In genomic region chr3:41198950-41199865, GRCh38 we compare ENCODE assay signal across 8 cellular contexts. TPM values are rescaled to one million over a fixed set of nuclear protein-coding genes. Genes with fewer than 3 reads are reported as not detected.
DNase-seq lines count a peak whose midpoint lies in the region; ATAC-seq and TF ChIP-seq lines count a peak whose summit lies in the region.

TSS of gene CTNNB1 (plus strand) at chr3:41199505. CDS start at chr3:41224069, 24,564 bp downstream.

- H3K4me1 ChIP-seq in parathyroid adenoma (peaks cover 12% of the 10 kb centered on the region), tibial nerve (peaks cover 0 to 28% (median 16%) of the 10 kb centered on the region in 4 donors)

- H4K20me1 ChIP-seq in SU-DHL-6 (ENCODE audit: low read depth, low read length) = peaks cover 35% of the 10 kb centered on the region

- peak within 1 kb of the TSS; percentile 98 for H3K9ac ChIP-seq in SU-DHL-6 (ENCODE audit: low read length)
- peak within 1 kb of the TSS; percentile 97 for H3K9ac ChIP-seq in parathyroid adenoma

- intact Hi-C loops in Right ventricle myocardium superior (cut with DNase I) = loop anchor here (10.0 kb wide), 1 partner anchor 224 kb away; no protein-coding TSS in a partner anchor

- no peaks in the 10 kb centered on the region for H3K27me3 ChIP-seq in SU-DHL-6 (ENCODE audit: low read length)
- H3K27me3 ChIP-seq in parathyroid adenoma (ENCODE audit: control insufficient read depth, insufficient read depth, low read length) = no peaks in the 10 kb centered on the region
- H3K27me3 ChIP-seq in tibial nerve = no peaks in the 10 kb centered on the region

- peak; percentile 96 for ATAC-seq in Right ventricle myocardium superior (ENCODE audit: poor library complexity)

- POLR2A ChIA-PET in HEK293T (lab: Yijun Ruan, JAX) = interaction anchor here (0.7 to 4.1 kb wide), 27 partner anchors 9 to 746 kb away, joined by 3 to 28 read pairs (median 4); no protein-coding TSS in a partner anchor

- H3K79me2 ChIP-seq in SU-DHL-6 (ENCODE audit: insufficient read depth, low read length) (peaks cover 46% of the 10 kb centered on the region), parathyroid adenoma (peaks cover 30% of the 10 kb centered on the region)

- no peaks in the 10 kb centered on the region for H3K9me3 ChIP-seq in SU-DHL-6 (ENCODE audit: insufficient read depth, low read length)
- no peaks in the 10 kb centered on the region for H3K9me3 ChIP-seq in parathyroid adenoma (ENCODE audit: control insufficient read depth, low read length)
- H3K9me3 ChIP-seq in tibial nerve = no peaks in the 10 kb centered on the region

- H3F3A ChIP-seq in SU-DHL-6 (ENCODE audit: insufficient read depth) = peaks cover 6% of the 10 kb centered on the region; the same call in 1 of the 2 replicates

- peak; percentile 69 for DNase-seq in HEK293T (ENCODE audit: extremely low spot score)
- DNase-seq in MV-4-11 (lab: John Stamatoyannopoulos, UW) = peak; percentile 82
- DNase-seq in activated naive CD8-positive, alpha-beta T cell treated with anti-CD3 and anti-CD28 coated beads, Interleukin-2, amount 50 U/mL, for 16 hours (ENCODE audit: low read depth, low spot score) = peak; percentile 76
- peak; percentile 96 for DNase-seq in Right ventricle myocardium superior
- peak; percentile 90 to 95 for DNase-seq in tibial nerve (ENCODE audit: low spot score in 2 of 2)

- H3K27ac ChIP-seq in SU-DHL-6 (ENCODE audit: low read depth, low read length) (peak within 1 kb of the TSS; percentile 91), parathyroid adenoma (peak within 1 kb of the TSS; percentile 93), tibial nerve (peak within 1 kb of the TSS; percentile 95 to 99 (median 98))

- no peaks in the 10 kb centered on the region for H3K36me3 ChIP-seq in SU-DHL-6 (ENCODE audit: low read length)
- H3K36me3 ChIP-seq in parathyroid adenoma (ENCODE audit: control insufficient read depth, insufficient read depth, low read length) = no peaks in the 10 kb centered on the region
- no peaks in the 10 kb centered on the region for H3K36me3 ChIP-seq in tibial nerve

- peak; percentile 95 to 97 for TF ChIP-seq POLR2A in tibial nerve (IDR thresholded peaks at IDR 0.05)

- H3K4me2 ChIP-seq in SU-DHL-6 (ENCODE audit: low read depth, low read length, poor library complexity, severe bottlenecking) = peak within 1 kb of the TSS; percentile 79
- H3K4me2 ChIP-seq in parathyroid adenoma (ENCODE audit: low read length) = peak within 1 kb of the TSS; percentile 84

- H2AFZ ChIP-seq in SU-DHL-6 (ENCODE audit: low read depth, low read length, severe bottlenecking) = peak within 1 kb of the TSS; percentile 97
- peak within 1 kb of the TSS; percentile 98 for H2AFZ ChIP-seq in parathyroid adenoma

- H3K9me2 ChIP-seq in SU-DHL-6 (replicated peaks; ENCODE audit: insufficient read depth, low read length) = no peaks in the 10 kb centered on the region

- CTCF ChIA-PET in HEK293T (lab: Yijun Ruan, JAX) = no interaction called here

- TF ChIP-seq EP300 in tibial nerve (IDR thresholded peaks at IDR 0.05) = peak; percentile 49 to 100

- peak within 1 kb of the TSS; percentile 92 for H3K4me3 ChIP-seq in GM08714 (ENCODE audit: low read length)
- peak within 1 kb of the TSS; percentile 92 for H3K4me3 ChIP-seq in SU-DHL-6 (ENCODE audit: insufficient read depth, low read length, poor library complexity, severe bottlenecking)
- peak within 1 kb of the TSS; percentile 89 for H3K4me3 ChIP-seq in parathyroid adenoma (ENCODE audit: low read depth, low read length)
- H3K4me3 ChIP-seq in tibial nerve = peak within 1 kb of the TSS; percentile 68 to 98 (median 92)

- WGBS in tibial nerve, 2 donors = 0% methylated on average over 3 to 69 of the region's 112 CpGs

- TF ChIP-seq CTCF in SU-DHL-6 (IDR thresholded peaks at IDR 0.05; ENCODE audit: insufficient read depth, low read length, poor library complexity, severe bottlenecking) (no peak), parathyroid adenoma (IDR thresholded peaks at IDR 0.05) (no peak), tibial nerve (IDR thresholded peaks at IDR 0.05) (peak in 4 of 5 experiments; percentile 21 to 73 (median 52))

TF ChIP-seq in HEK293T, 16 proteins besides CTCF, POLR2A, EP300 and RAD21:
- TF ChIP-seq ARNT (IDR thresholded peaks at IDR 0.05) = peak; percentile 60; the same call in 1 of the 2 replicates
- no peak for TF ChIP-seq PKNOX1 (IDR thresholded peaks at IDR 0.05)
- TF ChIP-seq SP1 (IDR thresholded peaks at IDR 0.05) = 0 out of 2 replicates have a peak, but pooled peaks have one; percentile 42
- peak; percentile 90 for TF ChIP-seq NFRKB (IDR thresholded peaks at IDR 0.05)
- TF ChIP-seq CTBP1 (IDR thresholded peaks at IDR 0.05; ENCODE audit: borderline replicate concordance) = peak; percentile 70; the same call in 1 of the 2 replicates
- TF ChIP-seq SUZ12 (IDR thresholded peaks at IDR 0.05) = no peak
- TF ChIP-seq TARDBP (IDR thresholded peaks at IDR 0.05) = no peak
- TF ChIP-seq FOXK2 (IDR thresholded peaks at IDR 0.05) = no peak
- no peak for TF ChIP-seq L3MBTL2 (conservative IDR thresholded peaks at IDR 0.05)
- TF ChIP-seq ZNF384 (IDR thresholded peaks at IDR 0.05) = no peak
- TF ChIP-seq ELF4 (IDR thresholded peaks at IDR 0.05) = peak; percentile 88
- TF ChIP-seq FOXM1 (IDR thresholded peaks at IDR 0.05; ENCODE audit: borderline replicate concordance) = peak; percentile 88
- TF ChIP-seq HDGF (IDR thresholded peaks at IDR 0.05; ENCODE audit: borderline replicate concordance) = no peak
- no peak for TF ChIP-seq FOXA1 (IDR thresholded peaks at IDR 0.05)
- TF ChIP-seq LEF1 (IDR thresholded peaks at IDR 0.05; ENCODE audit: borderline replicate concordance) = peak; percentile 74; the same call in 1 of the 2 replicates
- TF ChIP-seq BHLHE40 (IDR thresholded peaks at IDR 0.05; ENCODE audit: borderline replicate concordance) = no peak

RNA-seq across cellular contexts. Expression of gene CTNNB1, which starts in this region (rescaled TPM):
- 152 TPM for total RNA-seq in Right ventricle myocardium superior
- 100 to 1,000 TPM; 411 to 548 (median 505) TPM for total RNA-seq in tibial nerve

Comparison
In these comparisons a context has a peak if more than half of its experiments do, and no peak if none do; other contexts are left out.
1. Peak in every context shown above with its lines: DNase-seq, ATAC-seq, H3K4me3 ChIP-seq and H3K27ac ChIP-seq.
2. CTCF ChIP-seq: peak in tibial nerve (4 of 5); none in SU-DHL-6 (single experiment) and parathyroid adenoma (single experiment).